ENCODE assay signal across 6 cellular contexts in the genomic region with DNA sequence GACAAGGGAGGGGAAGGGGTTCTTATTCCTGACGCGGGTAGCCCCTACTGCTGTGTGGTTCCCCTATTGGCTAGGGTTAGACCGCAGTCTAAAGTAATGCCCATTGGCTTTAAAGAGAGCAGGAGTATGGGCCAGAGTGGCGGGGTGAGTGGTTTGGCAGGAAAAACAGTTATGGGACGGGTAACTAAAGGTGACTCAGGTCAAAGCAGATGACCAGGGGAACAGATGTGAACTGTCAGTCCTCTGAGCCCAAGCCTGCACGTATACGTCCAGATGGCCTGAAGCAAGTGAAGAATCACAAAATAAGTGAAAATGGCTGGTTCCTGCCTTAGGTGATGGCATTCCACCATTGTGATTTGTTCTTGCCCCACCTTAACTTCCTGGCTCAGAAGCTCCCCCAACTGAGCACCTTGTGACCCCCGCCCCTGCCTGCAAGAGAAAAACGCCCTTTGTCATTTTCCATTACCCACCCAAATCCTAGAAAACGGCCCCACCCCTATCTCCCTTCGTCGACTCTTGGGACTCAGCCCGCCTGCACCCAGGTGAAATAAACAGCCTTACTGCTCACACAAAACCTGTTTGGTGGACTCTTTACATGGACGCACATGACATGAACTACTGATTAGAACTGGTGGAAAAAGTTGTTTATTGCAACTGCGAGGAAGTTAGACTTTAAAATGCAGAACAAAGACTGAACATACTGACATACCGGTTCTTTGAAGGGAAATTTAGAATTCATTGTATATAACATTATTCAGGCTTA. TPM values are rescaled to one million over a fixed set of nuclear protein-coding genes. Genes with fewer than 3 reads are reported as not detected.
DNase-seq lines count a peak whose midpoint lies in the region; ATAC-seq and TF ChIP-seq lines count a peak whose summit lies in the region.

No MANE protein-coding gene starts in this region.

- no peaks in the 10 kb centered on the region for H3K9me3 ChIP-seq in CD8-positive, alpha-beta T cell (ENCODE audit: low read length)
- H3K9me3 ChIP-seq in SJCRH30 (replicated peaks), result 0 out of 2 replicates have a peak, but pooled peaks cover 3% of the 10 kb centered on the region
- no peaks in the 10 kb centered on the region for H3K9me3 ChIP-seq in testis

- POLR2A ChIA-PET in CD8-positive, alpha-beta T cell (lab: Charles Lee), result no interaction called here
- POLR2A ChIA-PET in HEK293T (lab: Yijun Ruan, JAX), result no interaction called here

- no peaks in the 10 kb centered on the region for H3K27me3 Mint-ChIP-seq in CD8-positive, alpha-beta T cell (ENCODE audit: low read depth)
- peaks cover 11% of the 10 kb centered on the region for H3K27me3 Mint-ChIP-seq in glutamatergic neuron (ENCODE audit: unreplicated experiment)

- no peak for TF ChIP-seq CTCF in CD8-positive, alpha-beta T cell (IDR thresholded peaks at IDR 0.05)
- no peak for TF ChIP-seq CTCF in glutamatergic neuron (IDR thresholded peaks at IDR 0.05; ENCODE audit: partially characterized antibody, unreplicated experiment)
- no peak for TF ChIP-seq CTCF in testis (IDR thresholded peaks at IDR 0.05)

- no peaks in the 10 kb centered on the region for H3K27me3 ChIP-seq in CD8-positive, alpha-beta T cell (ENCODE audit: insufficient read depth, low read length)
- H3K27me3 ChIP-seq in SJCRH30, result no peaks in the 10 kb centered on the region
- H3K27me3 ChIP-seq in testis, result no peaks in the 10 kb centered on the region

- peak overlapping the region; percentile 86 for H3K4me3 ChIP-seq in CD8-positive, alpha-beta T cell (ENCODE audit: low read depth, low read length)
- H3K4me3 ChIP-seq in SJCRH30 (peak overlapping the region; percentile 82), testis (peak overlapping the region; percentile 79 to 86)

- CTCF ChIA-PET in CD8-positive, alpha-beta T cell (lab: Charles Lee), result no interaction called here
- CTCF ChIA-PET in HEK293T (lab: Yijun Ruan, JAX), result no interaction called here

- no peaks in the 10 kb centered on the region for H3K36me3 ChIP-seq in CD8-positive, alpha-beta T cell (ENCODE audit: insufficient read depth, low read length)
- H3K36me3 ChIP-seq in SJCRH30 (peaks cover 15% of the 10 kb centered on the region), testis (ENCODE audit: low read depth, missing control alignments) (no peaks in the 10 kb centered on the region)

- no peaks in the 10 kb centered on the region for H3K9me3 Mint-ChIP-seq in CD8-positive, alpha-beta T cell
- H3K9me3 Mint-ChIP-seq in glutamatergic neuron (ENCODE audit: unreplicated experiment), result peaks cover 7% of the 10 kb centered on the region

- WGBS in testis, 2 donors, result 19 to 24% methylated on average over 16 of the region's 16 CpGs

- ATAC-seq in CD8-positive, alpha-beta T cell, result peak; percentile 27
- ATAC-seq in GM18868 (IDR thresholded peaks at IDR 0.05; ENCODE audit: unreplicated experiment), result no peak

- peak overlapping the region; percentile 89 for H3K27ac ChIP-seq in CD8-positive, alpha-beta T cell (ENCODE audit: low read depth, low read length)
- H3K27ac ChIP-seq in SJCRH30, result peak overlapping the region; percentile 12; the same call in 1 of the 2 replicates
- peak overlapping the region; percentile 82 for H3K27ac ChIP-seq in testis

- H3K27ac Mint-ChIP-seq in CD8-positive, alpha-beta T cell, result peak overlapping the region; percentile 94
- peak overlapping the region; percentile 84 for H3K27ac Mint-ChIP-seq in glutamatergic neuron (ENCODE audit: unreplicated experiment)

- peaks cover 24% of the 10 kb centered on the region for H3K4me1 Mint-ChIP-seq in CD8-positive, alpha-beta T cell (ENCODE audit: low read depth)
- H3K4me1 Mint-ChIP-seq in glutamatergic neuron (ENCODE audit: low read depth, unreplicated experiment), result peaks cover 12% of the 10 kb centered on the region

- TF ChIP-seq POLR2A in testis (IDR thresholded peaks at IDR 0.05), result no peak

- DNase-seq in CD8-positive, alpha-beta T cell, result peak in 1 of 7 experiments; percentile 40
- DNase-seq in SJCRH30, result no peak
- DNase-seq in glutamatergic neuron, result no peak
- no peak for DNase-seq in testis
- DNase-seq in HEK293T (ENCODE audit: extremely low spot score), result no peak

- H3K4me1 ChIP-seq in CD8-positive, alpha-beta T cell (ENCODE audit: insufficient read depth, low read length), result peaks cover 24% of the 10 kb centered on the region
- peaks cover 4% of the 10 kb centered on the region; the same call in 1 of the 2 replicates for H3K4me1 ChIP-seq in SJCRH30
- H3K4me1 ChIP-seq in testis, result peaks cover 12% of the 10 kb centered on the region

- intact Hi-C loops in CD8-positive, alpha-beta T cell (cut with DNase I, micrococcal nuclease), result loop anchor here (1.0 to 2.0 kb wide), 8 partner anchors 40 to 158 kb away; partner anchors contain the start of genes CCNL2 (in 2 of the 2), ATAD3A (in 1 of the 2), AURKAIP1 (in 1 of the 2) and MRPL20 (in 1 of the 2)
- intact Hi-C loops in testis (cut with DNase I; ENCODE audit: low total_unique reads), result no loop called here

- peak overlapping the region; percentile 92 for H3K4me3 Mint-ChIP-seq in CD8-positive, alpha-beta T cell
- H3K4me3 Mint-ChIP-seq in glutamatergic neuron (ENCODE audit: unreplicated experiment), result peak overlapping the region; percentile 94

- peaks cover 2% of the 10 kb centered on the region for H3K36me3 Mint-ChIP-seq in CD8-positive, alpha-beta T cell
- no peaks in the 10 kb centered on the region for H3K36me3 Mint-ChIP-seq in glutamatergic neuron (ENCODE audit: unreplicated experiment)

TF ChIP-seq in HEK293T, 16 proteins besides CTCF, POLR2A, EP300 and RAD21:
- TF ChIP-seq NFRKB (IDR thresholded peaks at IDR 0.05), result no peak
- TF ChIP-seq FOXK2 (IDR thresholded peaks at IDR 0.05), result no peak
- no peak for TF ChIP-seq BHLHE40 (IDR thresholded peaks at IDR 0.05; ENCODE audit: borderline replicate concordance)
- TF ChIP-seq FOXA1 (IDR thresholded peaks at IDR 0.05), result no peak
- no peak for TF ChIP-seq L3MBTL2 (conservative IDR thresholded peaks at IDR 0.05)
- TF ChIP-seq SP1 (IDR thresholded peaks at IDR 0.05), result no peak
- TF ChIP-seq ARNT (IDR thresholded peaks at IDR 0.05), result no peak
TF ChIP-seq in HEK293T: peak in this region for 0.

RNA-seq across cellular contexts. Expression of gene ATAD3B, which starts 0.8 kb away (rescaled TPM):
- 10 to 100 TPM; 55.4 to 69.6 TPM for total RNA-seq in CD8-positive, alpha-beta T cell
- total RNA-seq in SJCRH30 (2014; rRNA removed; shearing (Covaris generic)), result 53.1 and 55.5 TPM in 2 replicates
- total RNA-seq in glutamatergic neuron (ENCODE audit: unreplicated experiment), result 34.9 TPM
- total RNA-seq in testis, result 10 to 100 TPM; 46.3 to 55.6 TPM
- 19.1 TPM for polyA plus RNA-seq in testis (ENCODE audit: insufficient read depth, low read depth, low replicate concordance)

RNA-seq across cellular contexts. Expression of gene ATAD3C, which starts 21.3 kb away (rescaled TPM):
- under 1 TPM; 0.79 to 0.89 TPM for total RNA-seq in CD8-positive, alpha-beta T cell
- total RNA-seq in SJCRH30 (2014; rRNA removed; shearing (Covaris generic)), result 0.20 TPM in 1 of 2 replicates, not detected in the other
- total RNA-seq in glutamatergic neuron (ENCODE audit: unreplicated experiment) (10.2 TPM), testis (1 to 10 TPM; 1.3 to 3.0 TPM)
- polyA plus RNA-seq in testis (ENCODE audit: insufficient read depth, low read depth, low replicate concordance), result 1.5 TPM

RNA-seq across cellular contexts. Expression of gene VWA1, which starts 35.3 kb away (rescaled TPM):
- not detected for total RNA-seq in CD8-positive, alpha-beta T cell
- total RNA-seq in SJCRH30 (2014; rRNA removed; shearing (Covaris generic)), result 0.58 and 3.3 TPM in 2 replicates
- total RNA-seq in glutamatergic neuron (ENCODE audit: unreplicated experiment) (56.9 TPM), testis (10 to 100 TPM; 64.0 to 90.6 TPM)
- 46.6 TPM for polyA plus RNA-seq in testis (ENCODE audit: insufficient read depth, low read depth, low replicate concordance)

RNA-seq across cellular contexts. Expression of gene ATAD3A, which starts 41.2 kb away (rescaled TPM):
- total RNA-seq in CD8-positive, alpha-beta T cell, result 10 to 100 TPM; 27.0 to 29.6 TPM
- 72.6 and 74.7 TPM in 2 replicates for total RNA-seq in SJCRH30 (2014; rRNA removed; shearing (Covaris generic))
- total RNA-seq in glutamatergic neuron (ENCODE audit: unreplicated experiment) (32.1 TPM), testis (10 to 100 TPM; 35.7 to 37.4 TPM)
- polyA plus RNA-seq in testis (ENCODE audit: insufficient read depth, low read depth, low replicate concordance), result 22.0 TPM

RNA-seq across cellular contexts. Expression of gene ANKRD65, which starts 49.7 kb away (rescaled TPM):
- not detected for total RNA-seq in CD8-positive, alpha-beta T cell
- total RNA-seq in SJCRH30 (2014; rRNA removed; shearing (Covaris generic)), result 6.1 and 6.2 TPM in 2 replicates
- 38.4 TPM for total RNA-seq in glutamatergic neuron (ENCODE audit: unreplicated experiment)
- 10 to 100 TPM; 10.4 to 14.7 TPM for total RNA-seq in testis
- polyA plus RNA-seq in testis (ENCODE audit: insufficient read depth, low read depth, low replicate concordance), result 10.0 TPM

Comparison
In these comparisons a context has a peak if more than half of its experiments do, and no peak if none do; other contexts are left out.
1. H3K27ac ChIP-seq: peak in every context shown above with its lines; median percentile 89 in CD8-positive, alpha-beta T cell; 82 in testis; 12 in SJCRH30.
2. RNA of gene VWA1, which starts 35.3 kb away (total RNA-seq): 64.0 to 90.6 TPM in testis and 56.9 TPM in glutamatergic neuron (single experiment); 0.58 to 3.3 TPM in SJCRH30 and not detected in CD8-positive, alpha-beta T cell; every median in the first group is over 10 times any median in the second.
3. Peak in every context shown above with its lines, with median percentiles within 50 percentile points of each other: H3K4me3 ChIP-seq.